8 cellular contexts compared by ENCODE assay signal in genomic region chr1:214549604-214550338, GRCh38. TPM values are rescaled to one million over a fixed set of nuclear protein-coding genes. Genes with fewer than 3 reads are reported as not detected.
DNase-seq lines count a peak whose midpoint lies in the region; ATAC-seq and TF ChIP-seq lines count a peak whose summit lies in the region.

No MANE protein-coding gene starts in this region.

- no peaks in the 10 kb centered on the region for H3K27me3 Mint-ChIP-seq in chondrocyte (ENCODE audit: low read depth)
- H3K27me3 Mint-ChIP-seq in nephron (ENCODE audit: low read depth): peaks cover 11% of the 10 kb centered on the region

- peak overlapping the region; percentile 93 for H3K9ac ChIP-seq in IMR-90 (ENCODE audit: low read depth, low read length)

- no peak; the same call in 1 of the 2 replicates for TF ChIP-seq POLR2A in IMR-90 (IDR thresholded peaks at IDR 0.05; ENCODE audit: low read depth, low read length)

- peak overlapping the region; percentile 93 for H3K14ac ChIP-seq in IMR-90 (replicated peaks; ENCODE audit: low read depth, low read length)

- peak overlapping the region; percentile 76 for H3K4me3 ChIP-seq in IMR-90 (ENCODE audit: insufficient read depth, low read depth, low read length)

- intact Hi-C loops in IMR-90 (cut with micrococcal nuclease): loop anchor here (1.0 to 10.0 kb wide), 7 partner anchors 36 to 215 kb away; no protein-coding TSS in a partner anchor

- H2AK5ac ChIP-seq in IMR-90 (ENCODE audit: low read depth, low read length): peak overlapping the region; percentile 71

- peak overlapping the region; percentile 97 for H3K23ac ChIP-seq in IMR-90 (ENCODE audit: low read depth, low read length)

- peaks cover 5% of the 10 kb centered on the region for H3K36me3 ChIP-seq in IMR-90 (ENCODE audit: control insufficient read depth, insufficient read depth, low read length)

- H2AFZ ChIP-seq in IMR-90 (replicated peaks; ENCODE audit: low read length, poor library complexity): no peak overlapping the region

- no peak overlapping the region for H4K5ac ChIP-seq in IMR-90 (ENCODE audit: low read depth, low read length)

- no peaks in the 10 kb centered on the region for H3K36me3 Mint-ChIP-seq in chondrocyte (ENCODE audit: low read depth)
- peaks cover 7% of the 10 kb centered on the region for H3K36me3 Mint-ChIP-seq in nephron (ENCODE audit: low read depth)

- H3K4me1 Mint-ChIP-seq in chondrocyte (ENCODE audit: low read depth) (peaks cover 76% of the 10 kb centered on the region), nephron (peaks cover 50% of the 10 kb centered on the region)

- in situ Hi-C loops in IMR-90 (cut with MboI; ENCODE audit: low sequenced_read_pairs): no loop called here

- dilution Hi-C loops in IMR-90 (cut with HindIII; ENCODE audit: low sequenced_read_pairs, unreplicated experiment): no loop called here

- H3K9me3 ChIP-seq in IMR-90 (ENCODE audit: control insufficient read depth, insufficient read depth, low read length): no peaks in the 10 kb centered on the region

- peak overlapping the region; percentile 14; the same call in 1 of the 2 replicates for H3K18ac ChIP-seq in IMR-90 (ENCODE audit: low read depth, low read length)

- H4K20me1 ChIP-seq in IMR-90 (ENCODE audit: insufficient read depth, low read length): peaks cover 60% of the 10 kb centered on the region

- H2AK9ac ChIP-seq in IMR-90 (replicated peaks; ENCODE audit: low read depth, low read length, poor library complexity): peak overlapping the region; percentile 91

- H3K9me1 ChIP-seq in IMR-90 (ENCODE audit: insufficient read depth, low read length): peaks cover 11% of the 10 kb centered on the region

- peak overlapping the region; percentile 91 for H3K56ac ChIP-seq in IMR-90 (ENCODE audit: extremely low read depth, insufficient read depth, low read length)

- peaks cover 0 to 60% of the 10 kb centered on the region in 2 experiments; a peak in 3 of 4 replicates for H3K79me1 ChIP-seq in IMR-90 (ENCODE audit: low read depth in 1 of 2, low read length in 2 of 2)

- H2BK5ac ChIP-seq in IMR-90 (ENCODE audit: low read depth, low read length, poor library complexity, severe bottlenecking): peak overlapping the region; percentile 94

- CTCF ChIA-PET in IMR-90 (lab: Yijun Ruan, JAX): interaction anchor here (0.5 to 1.8 kb wide), 6 partner anchors 11 to 288 kb away, joined by 3 to 5 read pairs (median 3); no protein-coding TSS in a partner anchor

- no peaks in the 10 kb centered on the region for H3K9me3 Mint-ChIP-seq in chondrocyte (ENCODE audit: low read depth)
- H3K9me3 Mint-ChIP-seq in nephron: no peaks in the 10 kb centered on the region

- POLR2A ChIA-PET in IMR-90 (lab: Charles Lee; ENCODE audit: unreplicated experiment): no interaction called here

- BruUV-seq in IMR-90 (replicated peaks; lab: Mats Ljungman, UMichigan): no TSS peak

- H2BK120ac ChIP-seq in IMR-90 (ENCODE audit: low read depth, low read length): peak overlapping the region; percentile 60; the same call in 1 of the 2 replicates

- peak overlapping the region; percentile 91 for H3K4ac ChIP-seq in IMR-90 (ENCODE audit: low read depth, low read length)

- peak overlapping the region; percentile 94; the same call in 1 of the 2 replicates for H4K91ac ChIP-seq in IMR-90 (ENCODE audit: insufficient read depth, low read depth, low read length)

- peak; percentile 41 for TF ChIP-seq CTCF in IMR-90 (conservative IDR thresholded peaks at IDR 0.05; ENCODE audit: low read depth, low read length)
- TF ChIP-seq CTCF in chondrocyte (IDR thresholded peaks at IDR 0.05): peak; percentile 73
- TF ChIP-seq CTCF in nephron (IDR thresholded peaks at IDR 0.05; ENCODE audit: unreplicated experiment in 3 of 3): no peak

- H2BK20ac ChIP-seq in IMR-90 (ENCODE audit: low read depth, low read length): no peak overlapping the region

- peak overlapping the region; percentile 97 for H3K27ac Mint-ChIP-seq in chondrocyte (ENCODE audit: unreplicated experiment)
- peak overlapping the region; percentile 91 to 99 (median 97) for H3K27ac Mint-ChIP-seq in nephron

- H4K8ac ChIP-seq in IMR-90 (ENCODE audit: low read depth in 2 of 2, low read length in 2 of 2): peak overlapping the region; percentile 58 to 91; a peak in 1 of 4 replicates

- peak overlapping the region; percentile 70; the same call in 1 of the 3 replicates for H2BK15ac ChIP-seq in IMR-90 (ENCODE audit: low read depth, low read length)

- H3K27ac ChIP-seq in IMR-90 (ENCODE audit: insufficient read depth, low read length): peak overlapping the region; percentile 96; the same call in 1 of the 2 replicates

- H3K4me2 ChIP-seq in IMR-90 (ENCODE audit: low read depth, low read length): peak overlapping the region; percentile 94

- no CpG with 5 or more reads among the region's 10 CpGs for WGBS in IMR-90 (ENCODE audit: extremely low coverage in 2 of 2, insufficient read length in 1 of 2), 2 experiments

- ATAC-seq in IMR-90 (ENCODE audit: low read depth): peak; percentile 9; the same call in 1 of the 2 replicates
- no peak for ATAC-seq in GM21381 (IDR thresholded peaks at IDR 0.05; ENCODE audit: unreplicated experiment)

- H3K4me1 ChIP-seq in IMR-90 (ENCODE audit: control insufficient read depth, insufficient read depth, low read length): peaks cover 6% of the 10 kb centered on the region

- H3K27me3 ChIP-seq in IMR-90 (ENCODE audit: control insufficient read depth, insufficient read depth, low read length): no peaks in the 10 kb centered on the region

- H3K4me3 Mint-ChIP-seq in chondrocyte (ENCODE audit: unreplicated experiment) (peak overlapping the region; percentile 88), nephron (peak overlapping the region; percentile 85 to 94 (median 88))

- peak; percentile 45 for TF ChIP-seq RAD21 in IMR-90 (IDR thresholded peaks at IDR 0.05; ENCODE audit: low read length)

- DNase-seq in AML-193 (lab: John Stamatoyannopoulos, UW) (peak; percentile 14 to 16), IMR-90 (peak; percentile 62), chondrocyte (ENCODE audit: low spot score) (no peak), NCI-H748 treated with DMSO at 0.1 percent for 48 hours (lab: John Stamatoyannopoulos, UW) (no peak), middle frontal gyrus (ENCODE audit: extremely low spot score, low spot score) (no peak), NCI-H1417 (lab: John Stamatoyannopoulos, UW) (no peak)

TF ChIP-seq in IMR-90, 13 proteins besides CTCF, POLR2A, EP300 and RAD21:
- TF ChIP-seq USF2 (IDR thresholded peaks at IDR 0.05; ENCODE audit: low read depth, low read length): no peak
- peak; percentile 12; the same call in 1 of the 2 replicates for TF ChIP-seq SMC3 (IDR thresholded peaks at IDR 0.05; ENCODE audit: low read depth, low read length)

RNA-seq across cellular contexts. Expression of gene PTPN14, which starts 1.6 kb away (rescaled TPM):
- 31.7 and 42.8 TPM in 2 replicates for total RNA-seq in IMR-90 (2012; rRNA removed)
- 21.5 and 21.8 TPM in 2 replicates for polyA plus RNA-seq in IMR-90 (2012; rRNA removed)
- 7.4 and 16.9 TPM in 2 replicates for polyA plus RNA-seq in IMR-90 (2012; cell fraction: cytosol; rRNA removed)
- 21.6 and 26.1 TPM in 2 replicates for polyA plus RNA-seq in IMR-90 (2012; cell fraction: nucleus; rRNA removed; ENCODE audit: low replicate concordance)
- 125 to 174 TPM (median 136 TPM) in 3 replicates for total RNA-seq in chondrocyte

RNA-seq across cellular contexts. Expression of gene CENPF, which starts 53.2 kb away (rescaled TPM):
- 51.8 and 80.0 TPM in 2 replicates for total RNA-seq in IMR-90 (2012; rRNA removed)
- 17.4 and 20.9 TPM in 2 replicates for polyA plus RNA-seq in IMR-90 (2012; rRNA removed)
- 1.3 and 2.8 TPM in 2 replicates for polyA plus RNA-seq in IMR-90 (2012; cell fraction: cytosol; rRNA removed)
- polyA plus RNA-seq in IMR-90 (2012; cell fraction: nucleus; rRNA removed; ENCODE audit: low replicate concordance): 1.9 and 10.4 TPM in 2 replicates
- 9.4 to 22.3 TPM (median 19.8 TPM) in 3 replicates for total RNA-seq in chondrocyte

Comparison
In these comparisons a context has a peak if more than half of its experiments do, and no peak if none do; other contexts are left out.
1. DNase-seq: peak in AML-193 (2 of 2) and IMR-90 (single experiment); none in chondrocyte (single experiment), NCI-H748 treated with DMSO at 0.1 percent for 48 hours (single experiment), middle frontal gyrus (single experiment) and NCI-H1417 (0 of 3).
2. CTCF ChIP-seq: peak in IMR-90 (single experiment) and chondrocyte (single experiment); none in nephron (0 of 3).